26 cellular contexts compared by ENCODE assay signal in genomic region chr16:59729613-59730012, GRCh38.
"Had no signal": no experiment of that assay in that cellular context is flagged by ENCODE, and none has a peak within 500 bp of the region (broad histone marks: within the 10 kb centered on the region; RNA-seq: fewer than 3 reads in every experiment).

No MANE protein-coding gene starts in this region.

- H3K9me3 ChIP-seq: body of pancreas, esophagus squamous epithelium had no signal

- H3K27me3 ChIP-seq: body of pancreas, esophagus squamous epithelium, gastroesophageal sphincter had no signal

- H3K27ac ChIP-seq: body of pancreas, epithelial cell of prostate, esophagus squamous epithelium, gastroesophageal sphincter, VCaP had no signal

- ATAC-seq: activated CD4-positive, CD25-positive, alpha-beta regulatory T cell treated with anti-CD3 and anti-CD28 coated beads, Interleukin-2, amount 50 U/mL, for 24 hours; activated CD8-positive, alpha-beta T cell treated with anti-CD3 and anti-CD28 coated beads for 36 hours; activated T-cell treated with anti-CD3 and anti-CD28 coated beads, Interleukin-2, amount 50 U/mL, for 4 hours; activated T-helper 17 cell treated with anti-CD3 and anti-CD28 coated beads, Interleukin-2, amount 50 U/mL, for 72 hours; body of pancreas; gastroesophageal sphincter had no signal

- H3K4me1 ChIP-seq: body of pancreas, esophagus squamous epithelium, gastroesophageal sphincter had no signal

- H3K4me3 ChIP-seq: body of pancreas, esophagus squamous epithelium, gastroesophageal sphincter had no signal

- DNase-seq: activated B cell treated with CpG ODN at 0.5 μM for 24 hours; activated CD4-positive, alpha-beta T cell treated with anti-CD3 and anti-CD28 coated beads for 48 hours; activated CD4-positive, alpha-beta T cell treated with anti-CD3 and anti-CD28 coated beads, Interleukin-2, amount 50 U/mL, for 1 hour; activated CD4-positive, alpha-beta T cell treated with anti-CD3 and anti-CD28 coated beads, Interleukin-2, amount 50 U/mL, for 48 hours; activated CD8-positive, alpha-beta memory T cell treated with anti-CD3 and anti-CD28 coated beads for 24 hours; activated CD8-positive, alpha-beta T cell treated with anti-CD3 and anti-CD28 coated beads for 36 hours; activated effector memory CD4-positive, alpha-beta T cell treated with Interleukin-2 at 50 U/mL for 16 hours; activated gamma-delta T cell treated with Interleukin-2 at 50 U/mL for 16 hours; activated naive CD4-positive, alpha-beta T cell treated with anti-CD3 and anti-CD28 coated beads, Interleukin-2, amount 50 U/mL, for 16 hours; activated naive CD4-positive, alpha-beta T cell treated with Interleukin-2 at 50 U/mL for 16 hours; activated T-cell treated with anti-CD3 and anti-CD28 coated beads, Interleukin-2, amount 50 U/mL, for 4 hours; amniotic stem cell; anterior cingulate cortex; body of pancreas; caudate nucleus; cortex of kidney; dermis blood vessel endothelial cell; effector CD8-positive, alpha-beta T cell; esophagus squamous epithelium; foreskin melanocyte; T-helper 2 cell had no signal

- H3K36me3 ChIP-seq: esophagus squamous epithelium, gastroesophageal sphincter had no signal
